Comparison of ENCODE assay signal across 12 cellular contexts in genomic region chr1:207528401-207528800, GRCh38. TPM values are rescaled to one million over a fixed set of nuclear protein-coding genes. Genes with fewer than 3 reads are reported as not detected.
DNase-seq lines count a peak whose midpoint lies in the region; ATAC-seq, FAIRE-seq and TF ChIP-seq lines count a peak whose summit lies in the region.
"Not testable (repeated sequence)": the region's sequence is repeated elsewhere in the genome, so short reads cannot be mapped to it uniquely, and the experiment has no call there.
"Had no signal": no experiment of that assay in that cellular context is flagged by ENCODE, and none has a peak within 500 bp of the region (broad histone marks: within the 10 kb centered on the region; RNA-seq: fewer than 3 reads in every experiment).

No MANE protein-coding gene starts in this region.

- H3K9me3 Mint-ChIP-seq in activated naive CD8-positive, alpha-beta T cell treated with anti-CD3 and anti-CD28 coated beads, Interleukin-2, amount 50 U/mL, for 24 hours, result not testable (repeated sequence)

- in situ Hi-C loops in Panc1 (cut with HindIII; ENCODE audit: low pct_unique_long_range_greater_than_20kb, low sequenced_read_pairs), result not testable (repeated sequence)

- peak; percentile 56 for FAIRE-seq in TTC549 (lab: Jason Lieb, UNC)

- ATAC-seq in DND-41 (ENCODE audit: insufficient read depth, low read depth) (peak; percentile 57; the same call in 2 of the 3 replicates), HG02798 (IDR thresholded peaks at IDR 0.05; ENCODE audit: poor library complexity, unreplicated experiment) (peak; percentile 57), Panc1 (peak; percentile 80), esophagus mucosa (peak; percentile 33), left lung (peak; percentile 86), sciatic nerve (peak; percentile 56)
- peak; percentile 36 for ATAC-seq in activated naive CD8-positive, alpha-beta T cell treated with anti-CD3 and anti-CD28 coated beads, Interleukin-2, amount 50 U/mL, for 24 hours

- CTCF ChIA-PET in Panc1 (lab: Charles Lee), result not testable (repeated sequence)

- H3K27ac Mint-ChIP-seq in activated naive CD8-positive, alpha-beta T cell treated with anti-CD3 and anti-CD28 coated beads, Interleukin-2, amount 50 U/mL, for 24 hours, result not testable (repeated sequence)

- not testable (repeated sequence) for H2AFZ ChIP-seq in DND-41 (ENCODE audit: low read depth, low read length)

- intact Hi-C loops in Panc1 (cut with micrococcal nuclease; ENCODE audit: unreplicated experiment); left lung (cut with DNase I); sciatic nerve (cut with DNase I): not testable (repeated sequence)

- not testable (repeated sequence) for H4K20me1 ChIP-seq in DND-41 (ENCODE audit: insufficient read depth, low read length)

- TF ChIP-seq CTCF in DND-41 (IDR thresholded peaks at IDR 0.05; ENCODE audit: borderline replicate concordance, extremely low read depth, low read length, poor library complexity, severe bottlenecking); Panc1 (IDR thresholded peaks at IDR 0.05); left lung (IDR thresholded peaks at IDR 0.05): not testable (repeated sequence)

- not testable (repeated sequence) for BruUV-seq in Panc1 (replicated peaks; lab: Mats Ljungman, UMichigan)

- not testable (repeated sequence) for H3K36me3 ChIP-seq in DND-41 (ENCODE audit: insufficient read depth, low read length); Panc1 (ENCODE audit: control insufficient read depth, insufficient read depth, low read length); left lung

- H3K36me3 Mint-ChIP-seq in activated naive CD8-positive, alpha-beta T cell treated with anti-CD3 and anti-CD28 coated beads, Interleukin-2, amount 50 U/mL, for 24 hours (ENCODE audit: low read depth), result not testable (repeated sequence)

- not testable (repeated sequence) for H3K27ac ChIP-seq in DND-41 (ENCODE audit: low read length); Panc1 (ENCODE audit: low read length); left lung

- not testable (repeated sequence) for H3K79me2 ChIP-seq in DND-41 (ENCODE audit: insufficient read depth, low read length)

- POLR2A ChIA-PET in Panc1 (lab: Charles Lee), result not testable (repeated sequence)

- H3K4me1 ChIP-seq in DND-41 (ENCODE audit: insufficient read depth, low read length); Panc1 (ENCODE audit: control insufficient read depth, insufficient read depth, low read length); left lung: not testable (repeated sequence)

- not testable (repeated sequence) for H3K27me3 Mint-ChIP-seq in activated naive CD8-positive, alpha-beta T cell treated with anti-CD3 and anti-CD28 coated beads, Interleukin-2, amount 50 U/mL, for 24 hours

- H3K9ac ChIP-seq in DND-41 (ENCODE audit: low read depth, low read length), result not testable (repeated sequence)

- not testable (repeated sequence) for H3K4me2 ChIP-seq in DND-41 (ENCODE audit: insufficient read depth, low read length)

- H3K27me3 ChIP-seq in DND-41 (ENCODE audit: insufficient read depth, low read length, poor library complexity); Panc1 (ENCODE audit: control insufficient read depth, insufficient read depth, low read length); left lung: not testable (repeated sequence)

- not testable (repeated sequence) for H3K4me3 ChIP-seq in DND-41 (ENCODE audit: low read depth in 1 of 2, low read length in 2 of 2); Panc1 (ENCODE audit: low read depth in 2 of 2, low read length in 2 of 2); left lung

- H3K4me1 Mint-ChIP-seq in activated naive CD8-positive, alpha-beta T cell treated with anti-CD3 and anti-CD28 coated beads, Interleukin-2, amount 50 U/mL, for 24 hours, result not testable (repeated sequence)

- DNase-seq in DND-41; Panc1 (ENCODE audit: low read depth, low spot score); activated naive CD8-positive, alpha-beta T cell treated with anti-CD3 and anti-CD28 coated beads, Interleukin-2, amount 50 U/mL, for 24 hours; left lung; sciatic nerve (ENCODE audit: low spot score): not testable (repeated sequence)

- H3K9me3 ChIP-seq in DND-41 (ENCODE audit: insufficient read depth, low read length, severe bottlenecking); Panc1 (ENCODE audit: control insufficient read depth, insufficient read depth, low read depth, low read length); left lung: not testable (repeated sequence)

- H3K4me3 Mint-ChIP-seq in activated naive CD8-positive, alpha-beta T cell treated with anti-CD3 and anti-CD28 coated beads, Interleukin-2, amount 50 U/mL, for 24 hours, result not testable (repeated sequence)

RNA-seq across cellular contexts. Expression of gene CR1, which starts 32.4 kb away (rescaled TPM):
- total RNA-seq in Panc1 (2021; ENCODE audit: unreplicated experiment), result not detected
- not detected for polyA plus RNA-seq in Panc1 (2012; ENCODE audit: insufficient read length)
- total RNA-seq in esophagus mucosa, result 0.96 TPM
- 10 to 100 TPM in 1 of 2 donors, 1 to 10 TPM in 1; 6.9 to 37.4 TPM for total RNA-seq in left lung
- total RNA-seq in sciatic nerve, result 30.1 TPM
- total RNA-seq: Calu3, G401, H4, HFFc6 had no signal

Comparison
In these comparisons a context has a peak if more than half of its experiments do, and no peak if none do; other contexts are left out.
1. ATAC-seq: peak in every context shown above with its lines; median percentile 86 in left lung; 80 in Panc1; 57 in DND-41; 57 in HG02798; 56 in sciatic nerve; 36 in activated naive CD8-positive, alpha-beta T cell treated with anti-CD3 and anti-CD28 coated beads, Interleukin-2, amount 50 U/mL, for 24 hours; 33 in esophagus mucosa.